Comparison of ENCODE assay signal across 12 cellular contexts in the genomic region with DNA sequence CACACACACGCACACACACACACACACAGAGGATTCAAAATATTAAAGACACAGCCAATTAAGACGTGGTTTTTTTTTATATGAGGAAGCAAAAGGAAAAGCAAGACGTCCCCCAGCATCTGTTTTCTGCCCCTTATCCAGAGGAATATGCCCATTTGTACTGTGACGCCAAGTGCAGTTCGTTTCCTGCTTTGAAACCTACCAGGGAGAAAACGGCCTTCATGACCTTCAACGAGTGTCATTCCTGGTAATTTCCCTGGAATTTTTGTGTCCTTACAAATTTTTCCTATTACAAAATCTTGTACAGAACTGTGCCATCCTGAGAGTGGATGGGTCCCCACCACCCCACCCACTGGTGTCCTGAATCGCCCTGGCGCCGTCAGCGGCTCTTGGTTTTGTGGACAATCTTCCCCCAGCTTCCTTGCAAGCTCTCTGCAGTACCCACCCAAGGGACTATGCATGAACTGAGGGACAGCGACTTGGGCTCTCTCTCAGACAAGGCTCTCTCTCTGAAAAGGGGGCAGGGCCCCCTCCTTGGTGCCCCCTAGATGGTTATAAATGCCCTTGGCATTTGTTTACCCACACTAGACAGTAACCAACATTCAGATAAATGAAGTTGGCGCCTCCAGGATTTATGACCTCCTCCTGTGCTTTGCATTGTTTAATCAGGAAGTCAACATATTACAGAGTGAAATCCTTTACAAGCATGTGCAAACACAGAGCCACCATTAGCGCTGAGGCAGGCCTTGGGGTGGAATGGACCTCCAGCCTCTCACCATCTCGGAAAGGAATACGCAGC.
DNase-seq lines count a peak whose midpoint lies in the region; ATAC-seq, FAIRE-seq and TF ChIP-seq lines count a peak whose summit lies in the region.
"Had no signal": no experiment of that assay in that cellular context is flagged by ENCODE, and none has a peak within 500 bp of the region (broad histone marks: within the 10 kb centered on the region; RNA-seq: fewer than 3 reads in every experiment).

No MANE protein-coding gene starts in this region.

- CTCF ChIA-PET in activated CD4-positive, alpha-beta memory T cell treated with anti-CD3 and anti-CD28 coated beads for 36 hours (lab: Charles Lee) = no interaction called here

- no peak for ATAC-seq in HG03469 (IDR thresholded peaks at IDR 0.05; ENCODE audit: unreplicated experiment)

- H3K79me2 ChIP-seq in parathyroid adenoma = no peaks in the 10 kb centered on the region

- H3K27me3 Mint-ChIP-seq in brain = peaks cover 3% of the 10 kb centered on the region
- H3K27me3 Mint-ChIP-seq in activated CD4-positive, alpha-beta memory T cell treated with anti-CD3 and anti-CD28 coated beads for 36 hours = no peaks in the 10 kb centered on the region

- H3K9ac ChIP-seq in parathyroid adenoma = no peak overlapping the region
- H3K9ac ChIP-seq: BLaER1 had no signal

- no peak for FAIRE-seq in GM12892 (lab: Jason Lieb, UNC)

- intact Hi-C loops in activated CD4-positive, alpha-beta memory T cell treated with anti-CD3 and anti-CD28 coated beads for 36 hours (cut with micrococcal nuclease) = no loop called here

- no peak for TF ChIP-seq CTCF in brain (conservative IDR thresholded peaks at IDR 0.05)
- TF ChIP-seq CTCF in parathyroid adenoma (IDR thresholded peaks at IDR 0.05) = no peak

- peak; percentile 30 for DNase-seq in DMS53 treated with DMSO at 0.1 percent for 48 hours (lab: John Stamatoyannopoulos, UW; ENCODE audit: unreplicated experiment)
- DNase-seq in NCI-H146 treated with DMSO at 0.1 percent for 48 hours (lab: John Stamatoyannopoulos, UW; ENCODE audit: unreplicated experiment) = peak; percentile 59
- no peak for DNase-seq in activated CD4-positive, alpha-beta memory T cell treated with anti-CD3 and anti-CD28 coated beads for 36 hours
- no peak for DNase-seq in NCI-H2227 (lab: John Stamatoyannopoulos, UW; ENCODE audit: unreplicated experiment)
- no peak for DNase-seq in GM12892 (ENCODE audit: insufficient read length)
- DNase-seq: esophagus squamous epithelium; midbrain; stimulated activated naive CD4-positive, alpha-beta T cell treated with Interleukin-2 at 50 U/mL for 16 hours had no signal

- no peak for TF ChIP-seq POLR2A in GM12892 (IDR thresholded peaks at IDR 0.05; ENCODE audit: low read depth, low read length)

- POLR2A ChIA-PET in activated CD4-positive, alpha-beta memory T cell treated with anti-CD3 and anti-CD28 coated beads for 36 hours (lab: Charles Lee) = no interaction called here

- no peaks in the 10 kb centered on the region for H3K27me3 ChIP-seq in parathyroid adenoma (ENCODE audit: control insufficient read depth, insufficient read depth, low read length)
- H3K27me3 ChIP-seq: BLaER1 had no signal

- H3K4me3 ChIP-seq in parathyroid adenoma (ENCODE audit: low read depth, low read length) = no peak overlapping the region
- H3K4me3 ChIP-seq: BLaER1, esophagus squamous epithelium had no signal

- no peaks in the 10 kb centered on the region for H3K36me3 Mint-ChIP-seq in brain
- no peaks in the 10 kb centered on the region for H3K36me3 Mint-ChIP-seq in activated CD4-positive, alpha-beta memory T cell treated with anti-CD3 and anti-CD28 coated beads for 36 hours

- H3K4me1 ChIP-seq in parathyroid adenoma = peaks cover 32% of the 10 kb centered on the region
- H3K4me1 ChIP-seq: BLaER1, esophagus squamous epithelium had no signal

- H3K4me2 ChIP-seq in parathyroid adenoma (ENCODE audit: low read length) = no peak overlapping the region
- H3K4me2 ChIP-seq: BLaER1 had no signal

- peaks cover 3 to 12% (median 6%) of the 10 kb centered on the region in 5 experiments for H3K9me3 Mint-ChIP-seq in brain
- peaks cover 2% of the 10 kb centered on the region for H3K9me3 Mint-ChIP-seq in activated CD4-positive, alpha-beta memory T cell treated with anti-CD3 and anti-CD28 coated beads for 36 hours

- no peaks in the 10 kb centered on the region for H3K9me3 ChIP-seq in parathyroid adenoma (ENCODE audit: control insufficient read depth, low read length)
- H3K9me3 ChIP-seq: BLaER1, esophagus squamous epithelium had no signal

- peaks cover 37% of the 10 kb centered on the region for H3K4me1 Mint-ChIP-seq in brain
- H3K4me1 Mint-ChIP-seq in activated CD4-positive, alpha-beta memory T cell treated with anti-CD3 and anti-CD28 coated beads for 36 hours (ENCODE audit: low read depth) = no peaks in the 10 kb centered on the region

- H3K36me3 ChIP-seq in parathyroid adenoma (ENCODE audit: control insufficient read depth, insufficient read depth, low read length) = no peaks in the 10 kb centered on the region
- H3K36me3 ChIP-seq: BLaER1, esophagus squamous epithelium had no signal

- peak overlapping the region in 1 of 5 experiments; percentile 38 for H3K4me3 Mint-ChIP-seq in brain
- no peak overlapping the region for H3K4me3 Mint-ChIP-seq in activated CD4-positive, alpha-beta memory T cell treated with anti-CD3 and anti-CD28 coated beads for 36 hours

- H3K27ac ChIP-seq in parathyroid adenoma = peak overlapping the region; percentile 80
- H3K27ac ChIP-seq: BLaER1, esophagus squamous epithelium had no signal

- H3K27ac Mint-ChIP-seq in brain = peak overlapping the region; percentile 11 to 90 (median 65)
- no peak overlapping the region for H3K27ac Mint-ChIP-seq in activated CD4-positive, alpha-beta memory T cell treated with anti-CD3 and anti-CD28 coated beads for 36 hours

- peak overlapping the region; percentile 79 for H2AFZ ChIP-seq in parathyroid adenoma

Comparison
In these comparisons a context has a peak if more than half of its experiments do, and no peak if none do; other contexts are left out.
1. DNase-seq: peak in DMS53 treated with DMSO at 0.1 percent for 48 hours (single experiment) and NCI-H146 treated with DMSO at 0.1 percent for 48 hours (single experiment); none in activated CD4-positive, alpha-beta memory T cell treated with anti-CD3 and anti-CD28 coated beads for 36 hours (single experiment), NCI-H2227 (single experiment) and GM12892 (single experiment).